Comparison of ENCODE assay signal across 8 cellular contexts in the genomic region with DNA sequence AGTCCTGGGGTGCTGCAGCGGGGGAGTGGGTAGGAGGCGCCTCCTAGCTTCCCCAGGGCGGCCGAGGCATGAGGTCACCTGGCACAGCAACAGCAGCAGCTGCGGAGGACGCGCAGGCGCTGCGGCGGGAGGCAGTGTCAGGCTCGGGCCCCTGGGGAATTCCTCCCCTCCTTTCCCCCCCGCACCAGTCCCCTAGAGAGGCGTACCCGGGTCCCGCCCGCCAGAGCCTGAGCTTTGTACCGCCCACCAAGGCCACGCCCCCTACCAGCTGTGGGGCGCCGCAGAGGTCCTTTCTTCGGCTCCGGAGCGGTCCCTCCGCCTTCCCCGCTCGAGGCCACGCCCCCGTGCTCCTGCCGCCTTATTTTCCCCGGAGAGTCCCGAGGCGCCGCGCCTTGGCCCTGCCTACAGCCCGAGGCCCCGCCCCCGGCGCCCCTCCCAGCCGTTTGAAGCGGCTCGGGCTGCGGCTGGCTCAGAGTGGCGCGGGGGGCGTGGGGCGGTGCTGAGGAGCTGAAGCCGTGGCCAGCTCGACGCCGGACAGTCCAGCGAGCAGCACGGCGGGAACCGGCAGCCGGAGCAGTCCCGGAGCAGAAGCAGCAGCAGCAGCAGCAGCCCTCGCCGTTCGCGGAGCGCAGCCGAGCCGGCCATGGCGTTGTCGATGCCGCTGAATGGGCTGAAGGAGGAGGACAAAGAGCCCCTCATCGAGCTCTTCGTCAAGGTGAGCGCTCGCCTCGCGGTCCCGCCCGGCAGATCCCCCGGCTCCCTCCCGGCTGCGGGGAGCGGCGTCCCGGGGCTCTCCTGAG. TPM values are rescaled to one million over a fixed set of nuclear protein-coding genes. Genes with fewer than 3 reads are reported as not detected.
DNase-seq lines count a peak whose midpoint lies in the region; ATAC-seq and TF ChIP-seq lines count a peak whose summit lies in the region.

A gene (plus strand): TSS at position 537 of the 800 bp plus-strand sequence. CDS start 107 bp downstream, at position 644.

- under 1% methylated on average over 11 of the region's 80 CpGs for WGBS in mammary epithelial cell (ENCODE audit: low coverage, missing lambda C conversion rate)
- WGBS in smooth muscle cell (ENCODE audit: low lambda C conversion rate), result 1% methylated on average over 45 of the region's 80 CpGs

- H3K36me3 ChIP-seq in A673 (ENCODE audit: insufficient read depth, low read length, poor library complexity, severe bottlenecking) (no peaks in the 10 kb centered on the region), WERI-Rb-1 (peaks cover 13% of the 10 kb centered on the region), mammary epithelial cell (ENCODE audit: insufficient read depth, low read length) (no peaks in the 10 kb centered on the region), smooth muscle cell (ENCODE audit: low read depth) (no peaks in the 10 kb centered on the region)

- intact Hi-C loops in A673 (cut with micrococcal nuclease; ENCODE audit: unreplicated experiment), result loop anchor here (5.0 kb wide), 1 partner anchor 53 kb away; no protein-coding TSS in a partner anchor
- intact Hi-C loops in mammary epithelial cell (cut with micrococcal nuclease), result loop anchor here (1.0 to 10.0 kb wide), 5 partner anchors 27 to 86 kb away; no protein-coding TSS in a partner anchor

- dilution Hi-C loops in mammary epithelial cell (cut with HindIII; ENCODE audit: low sequenced_read_pairs), result no loop called here

- H3K9ac ChIP-seq in mammary epithelial cell (ENCODE audit: insufficient read depth, low read length) (peak within 1 kb of the TSS; percentile 98), smooth muscle cell (ENCODE audit: low read depth) (peak within 1 kb of the TSS; percentile 94)

- peak; percentile 65 for ATAC-seq in GM18867 (IDR thresholded peaks at IDR 0.05; ENCODE audit: unreplicated experiment)
- ATAC-seq in HG03103 (IDR thresholded peaks at IDR 0.05; ENCODE audit: low read depth, unreplicated experiment), result peak; percentile 59

- H3K4me2 ChIP-seq in mammary epithelial cell (ENCODE audit: insufficient read depth, low read depth, low read length) (peak within 1 kb of the TSS; percentile 89), smooth muscle cell (peak within 1 kb of the TSS; percentile 95)

- in situ Hi-C loops in mammary epithelial cell (cut with MboI; ENCODE audit: low sequenced_read_pairs in 2 of 2), result no loop called here

- H3K4me1 ChIP-seq in A673 (ENCODE audit: insufficient read depth, low read length, poor library complexity, severe bottlenecking) (peaks cover 42% of the 10 kb centered on the region), mammary epithelial cell (ENCODE audit: insufficient read depth, low read length) (peaks cover 24% of the 10 kb centered on the region), smooth muscle cell (ENCODE audit: low read depth) (peaks cover 13% of the 10 kb centered on the region)

- TF ChIP-seq CTCF in A673 (conservative IDR thresholded peaks at IDR 0.05; ENCODE audit: low read depth, low read length), result no peak
- peak; percentile 32; the same call in 1 of the 2 replicates for TF ChIP-seq CTCF in WERI-Rb-1 (IDR thresholded peaks at IDR 0.05; ENCODE audit: low read depth, low read length)
- peak in 1 of 2 donors; percentile 46 for TF ChIP-seq CTCF in mammary epithelial cell (conservative IDR thresholded peaks at IDR 0.05 in 1 of 2, IDR thresholded peaks at IDR 0.05 in 1 of 2; ENCODE audit: extremely low read depth in 1 of 2, insufficient read depth in 1 of 2, low read depth in 1 of 2, low read length in 2 of 2)
- TF ChIP-seq CTCF in smooth muscle cell (IDR thresholded peaks at IDR 0.05; ENCODE audit: borderline replicate concordance, insufficient read depth, poor library complexity, severe bottlenecking), result no peak

- H3K27ac ChIP-seq in A673 (ENCODE audit: low read depth, low read length, poor library complexity, severe bottlenecking) (peak within 1 kb of the TSS; percentile 96), WERI-Rb-1 (peak within 1 kb of the TSS; percentile 84), mammary epithelial cell (ENCODE audit: insufficient read depth, low read depth, low read length) (peak within 1 kb of the TSS; percentile 92), smooth muscle cell (ENCODE audit: low read depth) (peak within 1 kb of the TSS; percentile 89)

- BruUV-seq in A673 (replicated peaks; lab: Mats Ljungman, UMichigan) (no TSS peak), mammary epithelial cell (replicated peaks; lab: Mats Ljungman, UMichigan) (no TSS peak)

- H3K4me3 ChIP-seq in A673 (ENCODE audit: low read depth, low read length, poor library complexity, severe bottlenecking) (peak within 1 kb of the TSS; percentile 99), WERI-Rb-1 (ENCODE audit: low read depth, low read length) (peak within 1 kb of the TSS; percentile 94), mammary epithelial cell (replicated peaks in 1 of 3; ENCODE audit: insufficient read depth in 1 of 3, low read depth in 2 of 3, low read length in 3 of 3) (peak within 1 kb of the TSS; percentile 82 to 98 (median 97)), smooth muscle cell (peak within 1 kb of the TSS; percentile 99)

- no peaks in the 10 kb centered on the region for H3K27me3 ChIP-seq in A673 (replicated peaks; ENCODE audit: insufficient read depth, low read depth, low read length, poor library complexity)
- H3K27me3 ChIP-seq in WERI-Rb-1 (ENCODE audit: insufficient read depth, low read depth, severe bottlenecking), result no peaks in the 10 kb centered on the region
- H3K27me3 ChIP-seq in mammary epithelial cell (ENCODE audit: insufficient read depth, low read length), result no peaks in the 10 kb centered on the region
- H3K27me3 ChIP-seq in smooth muscle cell (ENCODE audit: low read depth), result no peaks in the 10 kb centered on the region

- POLR2A ChIA-PET in A673 (lab: Charles Lee; ENCODE audit: low non-redundant PET), result interaction anchor here (0.5 to 0.9 kb wide), 6 partner anchors 9 to 781 kb away, joined by 3 to 15 read pairs (median 4); no protein-coding TSS in a partner anchor

- H2AFZ ChIP-seq in mammary epithelial cell (ENCODE audit: low read depth, low read length) (peak within 1 kb of the TSS; percentile 78), smooth muscle cell (ENCODE audit: low read depth) (no peak within 1 kb of the TSS)

- H4K20me1 ChIP-seq in mammary epithelial cell (ENCODE audit: insufficient read depth, low read length), result no peaks in the 10 kb centered on the region
- H4K20me1 ChIP-seq in smooth muscle cell (ENCODE audit: low read depth), result peaks cover 43% of the 10 kb centered on the region

- DNase-seq in A673 (ENCODE audit: low spot score), result peak; percentile 99
- peak; percentile 99 for DNase-seq in NCI-H2196 (lab: John Stamatoyannopoulos, UW; ENCODE audit: unreplicated experiment)
- peak; percentile 100 for DNase-seq in WERI-Rb-1
- DNase-seq in mammary epithelial cell, result peak; percentile 100
- DNase-seq in iPS-NIHi11 (ENCODE audit: low spot score), result peak; percentile 94
- DNase-seq in smooth muscle cell (lab: John Stamatoyannopoulos, UW; ENCODE audit: unreplicated experiment), result peak; percentile 99

- CTCF ChIA-PET in A673 (lab: Charles Lee) (interaction anchor here (0.6 to 2.0 kb wide), 6 partner anchors 9 to 86 kb away, joined by 3 to 9 read pairs (median 4); no protein-coding TSS in a partner anchor), mammary epithelial cell (lab: Charles Lee; ENCODE audit: low non-redundant PET) (interaction anchor here (0.6 to 1.0 kb wide), 5 partner anchors 47 to 248 kb away, joined by 4 to 26 read pairs (median 5); no protein-coding TSS in a partner anchor)

- H3F3A ChIP-seq in smooth muscle cell (ENCODE audit: low read depth), result peaks cover 10% of the 10 kb centered on the region

- H3K79me2 ChIP-seq in mammary epithelial cell (ENCODE audit: insufficient read depth, low read length), result peaks cover 49% of the 10 kb centered on the region
- peaks cover 47% of the 10 kb centered on the region for H3K79me2 ChIP-seq in smooth muscle cell (ENCODE audit: low read depth)

- H3K9me3 ChIP-seq in A673 (ENCODE audit: low read depth, low read length, poor library complexity, severe bottlenecking) (no peaks in the 10 kb centered on the region), WERI-Rb-1 (ENCODE audit: severe bottlenecking) (no peaks in the 10 kb centered on the region), mammary epithelial cell (replicated peaks; ENCODE audit: insufficient read depth, low read length) (no peaks in the 10 kb centered on the region), smooth muscle cell (replicated peaks; ENCODE audit: low read depth) (no peaks in the 10 kb centered on the region)

RNA-seq across cellular contexts. Expression of the gene that starts here (rescaled TPM):
- total RNA-seq in A673 (2021) (207 and 209 TPM in 2 replicates), mammary epithelial cell (100 to 1,000 TPM; 212 to 547 TPM), smooth muscle cell (389 and 417 TPM in 2 replicates)
- polyA plus RNA-seq in mammary epithelial cell (118 TPM), smooth muscle cell (149 and 151 TPM in 2 replicates)
- 140 TPM for polyA minus RNA-seq in mammary epithelial cell

Comparison
In these comparisons a context has a peak if more than half of its experiments do, and no peak if none do; other contexts are left out.
1. Peak in every context shown above with its lines: DNase-seq, ATAC-seq, H3K4me3 ChIP-seq and H3K27ac ChIP-seq.